In genomic region chr11:120867024-120867423, GRCh38 we compare ENCODE assay signal across 31 cellular contexts.
"Had no signal": no experiment of that assay in that cellular context is flagged by ENCODE, and none has a peak within 500 bp of the region (broad histone marks: within the 10 kb centered on the region; RNA-seq: fewer than 3 reads in every experiment).

No MANE protein-coding gene starts in this region.

- H3K27ac Mint-ChIP-seq: activated CD4-positive, alpha-beta memory T cell treated with anti-CD3 and anti-CD28 coated beads, Interleukin-2, amount 10 ng/mL, durations not matched to agents 7 days and 5 days; activated CD4-positive, alpha-beta T cell treated with anti-CD3 and anti-CD28 coated beads for 36 hours; activated CD8-positive, alpha-beta memory T cell treated with anti-CD3 and anti-CD28 coated beads, Interleukin-2, amount 10 ng/mL, durations not matched to agents 7 days and 5 days; activated naive CD4-positive, alpha-beta T cell treated with anti-CD3 and anti-CD28 coated beads, Interleukin-2, amount 10 ng/mL, durations not matched to agents 7 days and 5 days; activated naive CD8-positive, alpha-beta T cell; activated naive CD8-positive, alpha-beta T cell treated with anti-CD3 and anti-CD28 coated beads, Interleukin-2, amount 50 U/mL, for 24 hours; brain had no signal

- H3K9me3 ChIP-seq: colonic mucosa had no signal

- H3K4me1 Mint-ChIP-seq: activated CD4-positive, alpha-beta memory T cell treated with anti-CD3 and anti-CD28 coated beads, Interleukin-2, amount 10 ng/mL, durations not matched to agents 7 days and 5 days; activated CD4-positive, alpha-beta T cell treated with anti-CD3 and anti-CD28 coated beads for 36 hours; activated CD8-positive, alpha-beta memory T cell treated with anti-CD3 and anti-CD28 coated beads, Interleukin-2, amount 10 ng/mL, durations not matched to agents 7 days and 5 days; activated naive CD4-positive, alpha-beta T cell treated with anti-CD3 and anti-CD28 coated beads, Interleukin-2, amount 10 ng/mL, durations not matched to agents 7 days and 5 days had no signal

- DNase-seq: activated CD4-positive, alpha-beta memory T cell treated with anti-CD3 and anti-CD28 coated beads, Interleukin-2, amount 10 ng/mL, durations not matched to agents 7 days and 5 days; activated CD4-positive, alpha-beta T cell treated with anti-CD3 and anti-CD28 coated beads for 36 hours; activated CD8-positive, alpha-beta memory T cell treated with anti-CD3 and anti-CD28 coated beads for 24 hours; activated CD8-positive, alpha-beta memory T cell treated with anti-CD3 and anti-CD28 coated beads, Interleukin-2, amount 10 ng/mL, durations not matched to agents 7 days and 5 days; activated CD8-positive, alpha-beta memory T cell treated with anti-CD3 and anti-CD28 coated beads, Interleukin-2, amount 50 U/mL, for 48 hours; activated effector memory CD4-positive, alpha-beta T cell treated with Interleukin-2 at 50 U/mL for 16 hours; activated naive CD4-positive, alpha-beta T cell treated with anti-CD3 and anti-CD28 coated beads, Interleukin-2, amount 10 ng/mL, durations not matched to agents 7 days and 5 days; activated naive CD8-positive, alpha-beta T cell treated with anti-CD3 and anti-CD28 coated beads, Interleukin-2, amount 50 U/mL, for 24 hours; activated T-cell treated with anti-CD3 and anti-CD28 coated beads, Interleukin-2, amount 50 U/mL, for 48 hours; anterior cingulate cortex; caudate nucleus; colonic mucosa; NCI-H1092 treated with DMSO at 0.1 percent for 48 hours; NCI-H1436; NCI-H1694; NCI-H1930; NCI-H2107; NCI-H226; NCI-H446 treated with DMSO at 0.1 percent for 48 hours; NCI-H524; NCI-H748 treated with DMSO at 0.1 percent for 48 hours; NK-92 treated with Interleukin-12 subunit alpha and Interleukin-12 subunit beta, amount 100 ng/mL, for 24 hours; SIG-M5; T1000 had no signal

- H3K27ac ChIP-seq: colonic mucosa, RWPE1 had no signal

- H3K4me3 ChIP-seq: colonic mucosa, K562 had no signal

- H3K27me3 Mint-ChIP-seq: activated CD8-positive, alpha-beta memory T cell treated with anti-CD3 and anti-CD28 coated beads, Interleukin-2, amount 10 ng/mL, durations not matched to agents 7 days and 5 days had no signal

- ATAC-seq: activated CD4-positive, alpha-beta T cell treated with anti-CD3 and anti-CD28 coated beads for 36 hours; activated CD4-positive, CD25-positive, alpha-beta regulatory T cell treated with anti-CD3 and anti-CD28 coated beads, Interleukin-2, amount 50 U/mL, for 24 hours; activated CD8-positive, alpha-beta memory T cell treated with anti-CD3 and anti-CD28 coated beads, Interleukin-2, amount 10 ng/mL, durations not matched to agents 7 days and 5 days; activated naive CD8-positive, alpha-beta T cell treated with anti-CD3 and anti-CD28 coated beads, Interleukin-2, amount 50 U/mL, for 24 hours; K562; PC-3; Right ventricle myocardium inferior had no signal

- H3K27me3 ChIP-seq: colonic mucosa had no signal

- H3K9me3 Mint-ChIP-seq: activated CD4-positive, alpha-beta memory T cell treated with anti-CD3 and anti-CD28 coated beads, Interleukin-2, amount 10 ng/mL, durations not matched to agents 7 days and 5 days; activated naive CD4-positive, alpha-beta T cell treated with anti-CD3 and anti-CD28 coated beads, Interleukin-2, amount 10 ng/mL, durations not matched to agents 7 days and 5 days; activated naive CD8-positive, alpha-beta T cell treated with anti-CD3 and anti-CD28 coated beads, Interleukin-2, amount 50 U/mL, for 24 hours had no signal

- H3K36me3 ChIP-seq: colonic mucosa had no signal

- H3K4me1 ChIP-seq: colonic mucosa had no signal

- H3K4me3 Mint-ChIP-seq: activated CD4-positive, alpha-beta memory T cell treated with anti-CD3 and anti-CD28 coated beads, Interleukin-2, amount 10 ng/mL, durations not matched to agents 7 days and 5 days; activated CD4-positive, alpha-beta T cell treated with anti-CD3 and anti-CD28 coated beads for 36 hours; activated CD8-positive, alpha-beta memory T cell treated with anti-CD3 and anti-CD28 coated beads, Interleukin-2, amount 10 ng/mL, durations not matched to agents 7 days and 5 days; activated naive CD4-positive, alpha-beta T cell treated with anti-CD3 and anti-CD28 coated beads, Interleukin-2, amount 10 ng/mL, durations not matched to agents 7 days and 5 days; activated naive CD8-positive, alpha-beta T cell; activated naive CD8-positive, alpha-beta T cell treated with anti-CD3 and anti-CD28 coated beads, Interleukin-2, amount 50 U/mL, for 24 hours; brain had no signal

- H3K36me3 Mint-ChIP-seq: activated CD8-positive, alpha-beta memory T cell treated with anti-CD3 and anti-CD28 coated beads, Interleukin-2, amount 10 ng/mL, durations not matched to agents 7 days and 5 days; activated naive CD4-positive, alpha-beta T cell treated with anti-CD3 and anti-CD28 coated beads, Interleukin-2, amount 10 ng/mL, durations not matched to agents 7 days and 5 days; activated naive CD8-positive, alpha-beta T cell; brain had no signal
